In genomic region chr11:122413677-122414076, GRCh38 we compare ENCODE assay signal across 8 cellular contexts.
"Had no signal": no experiment of that assay in that cellular context is flagged by ENCODE, and none has a peak within 500 bp of the region (broad histone marks: within the 10 kb centered on the region; RNA-seq: fewer than 3 reads in every experiment).

No MANE protein-coding gene starts in this region.

- FAIRE-seq: G401.6, GM12878, GM12891, GM12892, GM18507, GM19239 had no signal

- ATAC-seq: GM12878 had no signal

- H3K4me3 ChIP-seq: GM12878 had no signal

- DNase-seq: GDM1, GF-D8 had no signal
